Comparison of ENCODE assay signal across 28 cellular contexts in the genomic region with DNA sequence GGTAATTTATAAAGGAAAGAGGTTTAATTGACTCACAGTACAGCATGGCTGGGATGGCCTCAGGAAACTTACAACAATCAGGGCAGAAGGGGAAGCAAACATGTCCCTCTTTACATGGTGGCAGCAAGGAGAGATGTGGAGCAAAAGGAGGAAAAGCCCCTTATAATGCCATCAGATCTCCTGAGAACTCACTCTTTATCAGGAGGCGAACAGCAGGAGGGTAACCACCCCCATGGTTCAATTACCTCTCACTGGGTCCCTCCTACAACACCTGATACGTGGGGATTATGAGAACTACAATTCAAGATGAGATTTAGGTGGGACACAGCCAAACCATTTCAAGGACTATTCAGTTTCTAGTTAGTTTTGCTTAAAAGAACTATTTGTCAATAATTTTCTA.
"Had no signal": no experiment of that assay in that cellular context is flagged by ENCODE, and none has a peak within 500 bp of the region (broad histone marks: within the 10 kb centered on the region; RNA-seq: fewer than 3 reads in every experiment).

No MANE protein-coding gene starts in this region.

- H3K36me3 Mint-ChIP-seq: memory B cell; mesothelial cell of epicardium; naive B cell; natural killer cell; stimulated activated naive B cell treated with anti-CD40 and anti-IgM and Interleukin-4, amounts not matched to agents 10 μg/mL and 1 μg/mL and 100 μg/mL, for 72 hours had no signal

- H3K4me3 ChIP-seq: hepatocyte, left ventricle myocardium inferior, lung, pancreas, prostate gland, skin epidermis, stomach, testis, thyroid gland, transverse colon, upper lobe of left lung, vagina had no signal

- H3K36me3 ChIP-seq: left ventricle myocardium inferior, pancreas, prostate gland, stomach, thyroid gland, transverse colon, upper lobe of left lung, vagina had no signal

- H3K4me3 Mint-ChIP-seq: memory B cell; mesothelial cell of epicardium; naive B cell; natural killer cell; stimulated activated naive B cell treated with anti-CD40 and anti-IgM and Interleukin-4, amounts not matched to agents 10 μg/mL and 1 μg/mL and 100 μg/mL, for 72 hours had no signal

- H3K79me2 ChIP-seq: hepatocyte had no signal

- H3K4me1 ChIP-seq: left ventricle myocardium inferior, pancreas, prostate gland, stomach, testis, thyroid gland, transverse colon, upper lobe of left lung, vagina had no signal

- H3K4me1 Mint-ChIP-seq: memory B cell; naive B cell; natural killer cell; stimulated activated naive B cell treated with anti-CD40 and anti-IgM and Interleukin-4, amounts not matched to agents 10 μg/mL and 1 μg/mL and 100 μg/mL, for 72 hours had no signal

- H3K27me3 ChIP-seq: hepatocyte, pancreas, stomach, testis, thyroid gland, transverse colon, upper lobe of left lung, vagina had no signal

- H3K27me3 Mint-ChIP-seq: memory B cell; naive B cell; stimulated activated naive B cell treated with anti-CD40 and anti-IgM and Interleukin-4, amounts not matched to agents 10 μg/mL and 1 μg/mL and 100 μg/mL, for 72 hours had no signal

- H3K9me3 ChIP-seq: pancreas, prostate gland, stomach, testis, thyroid gland, transverse colon, upper lobe of left lung, vagina had no signal

- ATAC-seq: natural killer cell; pancreas; right cardiac atrium; sciatic nerve; stimulated activated naive B cell treated with anti-CD40 and anti-IgM and Interleukin-4, amounts not matched to agents 10 μg/mL and 1 μg/mL and 100 μg/mL, for 72 hours; stimulated activated naive CD8-positive, alpha-beta T cell treated with anti-CD3 and anti-CD28 coated beads, Interleukin-15, Interleukin-2, amounts not matched to agents 100 U/mL and 50 U/mL, for 24 hours had no signal

- H3K27ac Mint-ChIP-seq: memory B cell; mesothelial cell of epicardium; naive B cell; natural killer cell; stimulated activated naive B cell treated with anti-CD40 and anti-IgM and Interleukin-4, amounts not matched to agents 10 μg/mL and 1 μg/mL and 100 μg/mL, for 72 hours had no signal

- H2AFZ ChIP-seq: hepatocyte had no signal

- DNase-seq: islet precursor cell; left ventricle myocardium inferior; naive B cell; natural killer cell; nucleus accumbens; pancreas; posterior cingulate gyrus; retina; right cardiac atrium; stimulated activated CD4-positive, alpha-beta T cell treated with anti-CD3 and anti-CD28 coated beads, Interleukin-12 subunit alpha, Interleukin-12 subunit beta, amount 100 ng/mL, for 4 hours; stimulated activated CD4-positive, alpha-beta T cell treated with anti-CD3 and anti-CD28 coated beads, Interleukin-15, amount 100 ng/mL, for 24 hours; stimulated activated CD4-positive, alpha-beta T cell treated with anti-CD3 and anti-CD28 coated beads, Interleukin-2, amount 100 ng/mL, for 24 hours; stimulated activated CD4-positive, alpha-beta T cell treated with anti-CD3 and anti-CD28 coated beads, Interleukin-4, amount 100 ng/mL, for 1 hour; stimulated activated naive B cell treated with anti-CD40 and anti-IgM and Interleukin-4, amounts not matched to agents 10 μg/mL and 1 μg/mL and 100 μg/mL, for 72 hours; stimulated activated naive CD8-positive, alpha-beta T cell treated with anti-CD3 and anti-CD28 coated beads, Interleukin-15, Interleukin-2, amounts not matched to agents 100 U/mL and 50 U/mL, for 24 hours; stomach; testis; thyroid gland; transverse colon; upper lobe of left lung had no signal

- H3K4me2 ChIP-seq: hepatocyte had no signal

- H3K27ac ChIP-seq: hepatocyte, left ventricle myocardium inferior, pancreas, prostate gland, skin epidermis, stomach, testis, thyroid gland, transverse colon, upper lobe of left lung, vagina had no signal

- H3K9me3 Mint-ChIP-seq: memory B cell had no signal
